ENCODE assay signal across 15 cellular contexts in the genomic region with DNA sequence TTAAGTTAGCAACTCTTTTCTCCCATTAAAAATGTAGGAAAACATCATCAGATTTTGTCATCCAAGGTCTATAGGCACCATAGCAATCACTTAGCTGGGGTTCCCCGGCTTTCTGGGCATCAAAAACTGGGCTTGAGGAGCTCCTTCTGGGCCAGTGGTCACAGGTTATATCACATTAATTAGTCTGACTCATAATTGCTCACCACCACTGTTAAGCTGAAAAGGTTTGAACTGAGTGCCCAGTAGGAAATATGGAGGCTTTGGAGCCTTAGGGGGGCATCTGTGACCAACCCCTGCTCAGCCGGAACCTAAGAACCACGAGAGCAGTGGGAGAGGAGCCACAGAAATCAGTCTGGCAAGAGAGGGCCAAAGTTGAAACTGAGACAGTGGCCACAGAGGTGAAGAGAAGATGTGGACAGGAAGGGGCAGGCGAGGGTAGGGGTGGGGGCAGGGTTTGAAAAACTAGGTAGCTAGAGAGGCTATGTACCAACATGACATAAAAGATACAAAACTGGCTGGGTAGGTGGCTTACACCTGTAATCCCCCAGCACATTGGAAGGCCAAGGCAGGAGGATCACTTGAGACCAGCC. TPM values are rescaled to one million over a fixed set of nuclear protein-coding genes. Genes with fewer than 3 reads are reported as not detected.
DNase-seq lines count a peak whose midpoint lies in the region; ATAC-seq, FAIRE-seq and TF ChIP-seq lines count a peak whose summit lies in the region.
"Had no signal": no experiment of that assay in that cellular context is flagged by ENCODE, and none has a peak within 500 bp of the region (broad histone marks: within the 10 kb centered on the region; RNA-seq: fewer than 3 reads in every experiment).

No MANE protein-coding gene starts in this region.

- DNase-seq in right cardiac atrium: no peak
- DNase-seq in cardiac septum (ENCODE audit: low spot score): no peak
- DNase-seq in RWPE2 (ENCODE audit: low spot score): no peak
- DNase-seq in epithelial cell of esophagus (ENCODE audit: low read depth): peak; percentile 35
- no peak for DNase-seq in HepG2 (ENCODE audit: low spot score)
- DNase-seq in NCI-H2107 (lab: John Stamatoyannopoulos, UW): no peak
- DNase-seq: C1 segment of cervical spinal cord, H7, NCI-H187 treated with DMSO at 0.1 percent for 48 hours, NCI-H748 treated with DMSO at 0.1 percent for 48 hours, SHP77 had no signal

- no peaks in the 10 kb centered on the region for H4K20me1 ChIP-seq in HepG2 (ENCODE audit: insufficient read depth, low read length)

- CTCF ChIA-PET in HepG2 (lab: Yijun Ruan, JAX; ENCODE audit: low intra/inter-chr PET ratio, low total read pairs): no interaction called here

- TF ChIP-seq EP300 in HepG2 (IDR thresholded peaks at IDR 0.05; ENCODE audit: low read depth in 2 of 2, low read length in 2 of 2) (no peak), HepG2 (CRISPR knock-in tag; IDR thresholded peaks at IDR 0.05; ENCODE audit: borderline replicate concordance) (no peak)

- H3K9ac ChIP-seq in HepG2 (ENCODE audit: insufficient read depth, low read depth, low read length): no peak overlapping the region

- H3K9me3 ChIP-seq in right cardiac atrium (ENCODE audit: control insufficient read depth, low read length): no peaks in the 10 kb centered on the region
- no peaks in the 10 kb centered on the region for H3K9me3 ChIP-seq in RWPE2 (ENCODE audit: severe bottlenecking)
- no peaks in the 10 kb centered on the region for H3K9me3 ChIP-seq in HepG2 (ENCODE audit: low read length)

- no peak overlapping the region for H3K4me3 ChIP-seq in right cardiac atrium (ENCODE audit: low read length)
- H3K4me3 ChIP-seq in RWPE2 (ENCODE audit: severe bottlenecking): no peak overlapping the region
- H3K4me3 ChIP-seq in epithelial cell of esophagus (ENCODE audit: low read length): no peak overlapping the region
- no peak overlapping the region for H3K4me3 ChIP-seq in HepG2 (replicated peaks in 1 of 3; ENCODE audit: insufficient read depth in 1 of 3, low read depth in 2 of 3, low read length in 3 of 3)

- H3K27ac ChIP-seq in right cardiac atrium (ENCODE audit: low read length) (peak overlapping the region; percentile 49), RWPE2 (ENCODE audit: poor library complexity, severe bottlenecking) (no peak overlapping the region), HepG2 (ENCODE audit: extremely low read length, insufficient read depth, low read length) (no peak overlapping the region)

- TF ChIP-seq CTCF in RWPE2 (IDR thresholded peaks at IDR 0.05; ENCODE audit: poor library complexity, severe bottlenecking): no peak
- no peak for TF ChIP-seq CTCF in epithelial cell of esophagus (IDR thresholded peaks at IDR 0.05; ENCODE audit: insufficient read depth, low read depth, low read length, missing control alignments)
- no peak for TF ChIP-seq CTCF in HepG2 (CRISPR knock-in tag; IDR thresholded peaks at IDR 0.05)

- no peak for TF ChIP-seq POLR2A in HepG2 (IDR thresholded peaks at IDR 0.05; ENCODE audit: insufficient read depth in 1 of 2, low read depth in 2 of 2, low read length in 2 of 2)

- no peak overlapping the region for H3K4me2 ChIP-seq in HepG2 (ENCODE audit: low read depth, low read length)

- ATAC-seq in right cardiac atrium (no peak), RWPE2 (ENCODE audit: low read depth) (0 out of 3 replicates have a peak, but pooled peaks have one; percentile 23), GM21717 (IDR thresholded peaks at IDR 0.05; ENCODE audit: unreplicated experiment) (no peak), HepG2 (no peak), HG03025 (IDR thresholded peaks at IDR 0.05; ENCODE audit: low FRiP score, unreplicated experiment) (no peak)
- ATAC-seq: SK-N-SH treated with all-trans-retinoic acid at 6 μM for 48 hours had no signal

- H2AFZ ChIP-seq in HepG2 (ENCODE audit: low read length): no peak overlapping the region

- H3K27me3 ChIP-seq in right cardiac atrium (ENCODE audit: control insufficient read depth, insufficient read depth) (no peaks in the 10 kb centered on the region), RWPE2 (ENCODE audit: insufficient read depth, poor library complexity, severe bottlenecking) (no peaks in the 10 kb centered on the region), HepG2 (ENCODE audit: control insufficient read depth in 1 of 2, insufficient read depth in 2 of 2, low read length in 2 of 2) (no peaks in the 10 kb centered on the region)

- H3K36me3 ChIP-seq in RWPE2 (ENCODE audit: low read depth) (no peaks in the 10 kb centered on the region), HepG2 (replicated peaks in 1 of 2; ENCODE audit: control insufficient read depth in 1 of 2, insufficient read depth in 2 of 2, low read length in 2 of 2) (no peaks in the 10 kb centered on the region)

- no peak for TF ChIP-seq RAD21 in HepG2 (CRISPR knock-in tag; IDR thresholded peaks at IDR 0.05)

- intact Hi-C loops in right cardiac atrium (cut with DNase I) (no loop called here), cardiac septum (cut with DNase I) (no loop called here), HepG2 (cut with micrococcal nuclease; ENCODE audit: unreplicated experiment) (no loop called here)

- in situ Hi-C loops in HepG2 (cut with HindIII; ENCODE audit: extremely low pct_ligation_motif_present, low pct_unique_long_range_greater_than_20kb): no loop called here

- FAIRE-seq in HepG2 (lab: Jason Lieb, UNC): no peak
- FAIRE-seq: GM19239 had no signal

- H3K79me2 ChIP-seq in HepG2 (ENCODE audit: insufficient read depth, low read length): no peaks in the 10 kb centered on the region

- H3K4me1 ChIP-seq in right cardiac atrium (ENCODE audit: control insufficient read depth, insufficient read depth, low read length) (peaks cover 1% of the 10 kb centered on the region), RWPE2 (ENCODE audit: insufficient read depth, poor library complexity, severe bottlenecking) (peaks cover 8% of the 10 kb centered on the region), HepG2 (ENCODE audit: insufficient read depth, low read length) (no peaks in the 10 kb centered on the region)

- POLR2A ChIA-PET in HepG2 (lab: Yijun Ruan, JAX): no interaction called here

- BruUV-seq in HepG2 (replicated peaks; lab: Mats Ljungman, UMichigan): no TSS peak

- WGBS in right cardiac atrium: 92% methylated on average over 4 of the region's 4 CpGs
- WGBS in HepG2 (ENCODE audit: low lambda C conversion rate): 29% methylated on average over 4 of the region's 4 CpGs

TF ChIP-seq in HepG2, 621 proteins besides CTCF, POLR2A, EP300 and RAD21:
- no peak for TF ChIP-seq ADNP (CRISPR knock-in tag; IDR thresholded peaks at IDR 0.05)
- TF ChIP-seq ASH2L (IDR thresholded peaks at IDR 0.05; ENCODE audit: insufficient read length, low read depth, low read length): no peak
- no peak for TF ChIP-seq ZFP1 (CRISPR knock-in tag; IDR thresholded peaks at IDR 0.05)
- no peak for TF ChIP-seq ZNF34 (CRISPR knock-in tag; IDR thresholded peaks at IDR 0.05; ENCODE audit: borderline replicate concordance)

RNA-seq across cellular contexts. Expression of a gene that starts 28.2 kb away (rescaled TPM):
- total RNA-seq in right cardiac atrium: 10 to 100 TPM in 1 of 4 donors, 1 to 10 TPM in 3; 6.5 to 13.9 (median 9.0) TPM
- polyA plus RNA-seq in right cardiac atrium: 3.9 TPM
- total RNA-seq in cardiac septum: 2.1 TPM
- total RNA-seq in HepG2 (2016; rRNA removed; fragmentation: Illumina TruSeq; extraction: Trizol): 0.07 and 0.24 TPM in 2 replicates
- 0.09 TPM in 1 of 2 replicates, not detected in the other for total RNA-seq in HepG2 (2016; cell fraction: cytosol; rRNA removed; fragmentation: Illumina TruSeq; extraction: Trizol; ENCODE audit: low read depth)
- 0.11 and 0.16 TPM in 2 replicates for total RNA-seq in HepG2 (2016; cell fraction: insoluble cytoplasmic fraction; rRNA removed; fragmentation: Illumina TruSeq; extraction: Trizol)
- 0.06 and 0.21 TPM in 2 replicates for total RNA-seq in HepG2 (2016; cell fraction: membrane; rRNA removed; fragmentation: Illumina TruSeq; extraction: Trizol)
- total RNA-seq in HepG2 (2016; cell fraction: nucleus; rRNA removed; fragmentation: Illumina TruSeq; extraction: Trizol): 0.13 and 0.16 TPM in 2 replicates
- 0.13 and 0.24 TPM in 2 replicates for polyA plus RNA-seq in HepG2 (2011; rRNA removed)
- 0.08 and 0.10 TPM in 2 replicates for polyA plus RNA-seq in HepG2 (2011; cell fraction: cytosol; rRNA removed)
- polyA plus RNA-seq in HepG2 (2011; cell fraction: nucleus; rRNA removed): 0.32 and 0.62 TPM in 2 replicates
- 0.25 and 0.35 TPM in 2 replicates for polyA plus RNA-seq in HepG2 (2012)
- polyA plus RNA-seq in HepG2 (2016; cell fraction: cytosol; fragmentation: Illumina TruSeq; extraction: Trizol; ENCODE audit: low read depth): not detected in 2 replicates
- 0.28 TPM in 1 of 2 replicates, not detected in the other for polyA plus RNA-seq in HepG2 (2016; cell fraction: insoluble cytoplasmic fraction; fragmentation: Illumina TruSeq; extraction: Trizol; ENCODE audit: low read depth)
- polyA plus RNA-seq in HepG2 (2016; cell fraction: membrane; fragmentation: Illumina TruSeq; extraction: Trizol; ENCODE audit: low read depth): not detected in 2 replicates
- polyA plus RNA-seq in HepG2 (2016; cell fraction: nucleus; fragmentation: Illumina TruSeq; extraction: Trizol; ENCODE audit: insufficient read depth, low read depth): 0.13 TPM in 1 of 2 replicates, not detected in the other
- polyA minus RNA-seq in HepG2 (2011; rRNA and poly(A)+ RNA removed; ENCODE audit: low replicate concordance): 0.88 TPM in 1 of 2 replicates, not detected in the other
- 0.30 TPM in 1 of 2 replicates, not detected in the other for polyA minus RNA-seq in HepG2 (2011; cell fraction: cytosol; rRNA and poly(A)+ RNA removed)
- 1.1 and 1.2 TPM in 2 replicates for polyA minus RNA-seq in HepG2 (2011; cell fraction: nucleus; rRNA and poly(A)+ RNA removed)
